In genomic region chr1:185467125-185467524, GRCh38 we compare ENCODE assay signal across 26 cellular contexts.
"Had no signal": no experiment of that assay in that cellular context is flagged by ENCODE, and none has a peak within 500 bp of the region (broad histone marks: within the 10 kb centered on the region; RNA-seq: fewer than 3 reads in every experiment).

No MANE protein-coding gene starts in this region.

- H3K9me3 ChIP-seq: breast epithelium, MG63 had no signal

- H3K36me3 Mint-ChIP-seq: activated naive CD4-positive, alpha-beta T cell treated with anti-CD3 and anti-CD28 coated beads, Interleukin-2, amount 50 U/mL, for 24 hours had no signal

- DNase-seq: activated CD4-positive, alpha-beta T cell treated with anti-CD3 and anti-CD28 coated beads for 48 hours; activated CD4-positive, alpha-beta T cell treated with anti-CD3 and anti-CD28 coated beads, Interleukin-2, amount 50 U/mL, for 4 hours; activated CD4-positive, CD25-positive, alpha-beta regulatory T cell treated with anti-CD3 and anti-CD28 coated beads, Interleukin-2, amount 50 U/mL, for 72 hours; activated CD8-positive, alpha-beta memory T cell treated with anti-CD3 and anti-CD28 coated beads, Interleukin-2, amount 50 U/mL, for 48 hours; activated CD8-positive, alpha-beta T cell treated with anti-CD3 and anti-CD28 coated beads, Interleukin-2, amount 10 ng/mL, durations not matched to agents 7 days and 5 days; activated naive CD4-positive, alpha-beta T cell; activated T-cell treated with anti-CD3 and anti-CD28 coated beads, Interleukin-2, amount 50 U/mL, for 1 hour; aorta; central memory CD4-positive, alpha-beta T cell; MG63; MV-4-11; NCI-H1105; NCI-H1436; NCI-H1694 treated with DMSO at 0.1 percent for 48 hours; NCI-H2029 treated with DMSO at 0.1 percent for 48 hours; NCI-H510A treated with DMSO at 0.1 percent for 48 hours; NCI-H69; NK-92 treated with Interleukin-12 subunit alpha and Interleukin-12 subunit beta, amount 100 ng/mL, for 24 hours; OCI-M1; RPMI8226; T-helper 1 cell had no signal

- H3K36me3 ChIP-seq: breast epithelium, MG63 had no signal

- H3K4me3 ChIP-seq: breast epithelium, MG63, SK-N-MC had no signal

- H3K4me3 Mint-ChIP-seq: activated CD8-positive, alpha-beta T cell treated with anti-CD3 and anti-CD28 coated beads, Interleukin-2, amount 10 ng/mL, durations not matched to agents 7 days and 5 days; activated naive CD4-positive, alpha-beta T cell treated with anti-CD3 and anti-CD28 coated beads, Interleukin-2, amount 50 U/mL, for 24 hours had no signal

- ATAC-seq: activated CD8-positive, alpha-beta T cell treated with anti-CD3 and anti-CD28 coated beads, Interleukin-2, amount 10 ng/mL, durations not matched to agents 7 days and 5 days; Panc1; Right ventricle myocardium inferior had no signal

- H3K27me3 ChIP-seq: breast epithelium, MG63 had no signal

- H3K27ac ChIP-seq: breast epithelium, SK-N-MC had no signal

- H3K27me3 Mint-ChIP-seq: activated naive CD4-positive, alpha-beta T cell treated with anti-CD3 and anti-CD28 coated beads, Interleukin-2, amount 50 U/mL, for 24 hours had no signal

- H3K4me1 ChIP-seq: breast epithelium had no signal

- H3K4me1 Mint-ChIP-seq: activated naive CD4-positive, alpha-beta T cell treated with anti-CD3 and anti-CD28 coated beads, Interleukin-2, amount 50 U/mL, for 24 hours had no signal

- H3K9me3 Mint-ChIP-seq: activated naive CD4-positive, alpha-beta T cell treated with anti-CD3 and anti-CD28 coated beads, Interleukin-2, amount 50 U/mL, for 24 hours had no signal

- H3K27ac Mint-ChIP-seq: activated CD8-positive, alpha-beta T cell treated with anti-CD3 and anti-CD28 coated beads, Interleukin-2, amount 10 ng/mL, durations not matched to agents 7 days and 5 days; activated naive CD4-positive, alpha-beta T cell treated with anti-CD3 and anti-CD28 coated beads, Interleukin-2, amount 50 U/mL, for 24 hours had no signal
